26 cellular contexts compared by ENCODE assay signal in genomic region chr20:12833861-12834260, GRCh38.
"Had no signal": no experiment of that assay in that cellular context is flagged by ENCODE, and none has a peak within 500 bp of the region (broad histone marks: within the 10 kb centered on the region; RNA-seq: fewer than 3 reads in every experiment).

No MANE protein-coding gene starts in this region.

- ATAC-seq: stimulated activated effector memory CD8-positive, alpha-beta T cell treated with anti-CD3 and anti-CD28 coated beads, Interleukin-12 subunit alpha, Interleukin-12 subunit beta, amount 100 ng/mL, for 72 hours; stimulated activated memory B cell treated with anti-CD40 and anti-IgM and Interleukin-4, amounts not matched to agents 10 μg/mL and 1 μg/mL and 100 μg/mL, for 72 hours; stimulated activated naive B cell treated with anti-CD40 and anti-IgM and Interleukin-4, amounts not matched to agents 10 μg/mL and 1 μg/mL and 100 μg/mL, for 72 hours; stimulated activated naive CD8-positive, alpha-beta T cell treated with anti-CD3 and anti-CD28 coated beads, Interleukin-15, amount 100 ng/mL, for 72 hours; stimulated activated naive CD8-positive, alpha-beta T cell treated with anti-CD3 and anti-CD28 coated beads, Interleukin-15, Interleukin-2, amounts not matched to agents 100 U/mL and 50 U/mL, for 24 hours; upper lobe of right lung had no signal

- DNase-seq: stimulated activated CD4-positive, alpha-beta T cell treated with anti-CD3 and anti-CD28 coated beads, Interleukin-2, amount 100 ng/mL, for 48 hours; stimulated activated CD4-positive, alpha-beta T cell treated with anti-CD3 and anti-CD28 coated beads, Interleukin-4, amount 100 ng/mL, for 1 hour; stimulated activated CD4-positive, alpha-beta T cell treated with anti-CD3 and anti-CD28 coated beads, Interleukin-4, amount 100 ng/mL, for 24 hours; stimulated activated CD4-positive, alpha-beta T cell treated with anti-CD3 and anti-CD28 coated beads, Interleukin-4, amount 100 ng/mL, for 4 hours; stimulated activated CD8-positive, alpha-beta memory T cell treated with anti-CD3 and anti-CD28 coated beads, Interleukin-4, amount 100 ng/mL, for 48 hours; stimulated activated naive B cell treated with anti-CD40 and anti-IgM and Interleukin-4, amounts not matched to agents 10 μg/mL and 1 μg/mL and 100 μg/mL, for 72 hours; stimulated activated naive CD4-positive, alpha-beta T cell; stimulated activated naive CD4-positive, alpha-beta T cell treated with Interleukin-2 at 50 U/mL for 16 hours; stimulated activated naive CD8-positive, alpha-beta T cell treated with anti-CD3 and anti-CD28 coated beads, Interleukin-15, amount 100 ng/mL, for 72 hours; stimulated activated naive CD8-positive, alpha-beta T cell treated with anti-CD3 and anti-CD28 coated beads, Interleukin-15, Interleukin-2, amounts not matched to agents 100 U/mL and 50 U/mL, for 24 hours; stomach; substantia nigra; testis; thyroid gland; tibial artery; transverse colon; upper lobe of left lung; upper lobe of right lung; uterus had no signal

- H3K27me3 ChIP-seq: stomach, testis, thyroid gland, tibial artery, tibial nerve, transverse colon, upper lobe of left lung, upper lobe of right lung, uterus, vagina had no signal

- H3K9me3 ChIP-seq: stomach, suprapubic skin, testis, thoracic aorta, thyroid gland, tibial artery, tibial nerve, transverse colon, upper lobe of left lung, upper lobe of right lung, uterus, vagina had no signal

- H3K27ac ChIP-seq: stomach, suprapubic skin, testis, thoracic aorta, thyroid gland, tibial artery, tibial nerve, transverse colon, upper lobe of left lung, upper lobe of right lung, uterus, vagina had no signal

- H3K36me3 ChIP-seq: stomach, suprapubic skin, thoracic aorta, thyroid gland, tibial artery, tibial nerve, transverse colon, upper lobe of left lung, upper lobe of right lung, uterus, vagina had no signal

- FAIRE-seq: urothelium cell line had no signal

- H3K4me3 ChIP-seq: stomach, suprapubic skin, testis, thoracic aorta, thyroid gland, tibial artery, tibial nerve, transverse colon, upper lobe of left lung, upper lobe of right lung, uterus, vagina had no signal

- H3K4me1 ChIP-seq: stomach, suprapubic skin, testis, thyroid gland, tibial artery, tibial nerve, transverse colon, upper lobe of left lung, upper lobe of right lung, uterus, vagina had no signal
